In the genomic region with DNA sequence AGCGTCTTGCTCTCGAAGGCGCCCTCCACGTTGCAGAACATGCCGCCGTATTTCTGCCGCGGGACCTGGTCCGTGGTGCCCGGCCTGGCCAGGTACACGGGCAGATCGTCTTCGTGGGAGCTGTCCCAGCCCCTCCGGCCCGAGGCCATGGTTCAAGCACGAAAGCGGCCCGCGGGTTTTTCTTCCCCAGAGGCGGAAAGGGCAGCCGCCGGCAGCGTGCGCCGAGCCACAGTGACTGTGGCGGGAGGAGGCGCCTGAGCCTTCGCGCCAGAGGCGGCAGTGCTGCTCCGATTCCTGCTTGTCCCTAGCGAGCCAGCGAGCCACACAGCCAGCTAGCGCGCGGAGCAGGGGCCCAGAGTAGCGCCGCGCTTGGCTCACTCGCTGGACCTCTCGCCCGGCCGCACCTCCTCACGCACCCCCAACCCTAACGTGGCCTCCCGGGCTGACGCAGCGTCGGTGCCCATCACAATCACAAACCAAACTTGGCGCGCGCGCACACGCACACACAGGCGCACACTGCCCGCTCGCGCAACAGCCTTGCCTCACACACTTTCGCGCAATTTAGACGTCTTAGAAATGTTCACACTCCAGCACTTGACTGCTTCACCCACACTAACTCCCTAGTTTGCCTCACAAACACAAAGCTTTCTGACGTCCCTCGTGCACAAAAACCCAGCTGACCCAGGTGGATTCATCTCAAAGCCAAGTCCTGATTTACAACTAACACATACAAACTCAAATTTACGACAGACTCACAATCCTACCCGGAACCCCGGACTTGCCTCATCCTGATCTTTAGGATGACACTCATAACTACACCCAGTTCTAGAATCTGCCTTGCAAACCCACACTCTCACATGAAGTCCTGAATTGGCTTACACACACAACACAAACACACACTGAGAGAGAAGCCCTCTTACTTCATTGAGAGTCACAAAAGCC, we compare ENCODE assay signal across 8 cellular contexts. TPM values are rescaled to one million over a fixed set of nuclear protein-coding genes. Genes with fewer than 3 reads are reported as not detected.
DNase-seq lines count a peak whose midpoint lies in the region; ATAC-seq, FAIRE-seq and TF ChIP-seq lines count a peak whose summit lies in the region.

A gene (minus strand): TSS at position 359 of the 942 bp plus-strand sequence. CDS start 210 bp downstream, at position 149.

- peaks cover 9% of the 10 kb centered on the region; the same call in 1 of the 2 replicates for H3K79me2 ChIP-seq in H9 (ENCODE audit: insufficient read depth, low read length)
- peaks cover 3 to 42% of the 10 kb centered on the region in 2 experiments; a peak in 3 of 4 replicates for H3K79me2 ChIP-seq in H1 (ENCODE audit: control insufficient read depth in 1 of 2, insufficient read depth in 2 of 2, low read length in 2 of 2)

- POLR2A ChIA-PET in H1 (lab: Charles Lee; ENCODE audit: partially characterized antibody): interaction anchor here (1.0 to 2.2 kb wide), 8 partner anchors 19 to 69 kb away, joined by 3 to 6 read pairs (median 4); no protein-coding TSS in a partner anchor
- POLR2A ChIA-PET in GM10248 (lab: Yijun Ruan, JAX): no interaction called here

- no peak within 1 kb of the TSS for H4K5ac ChIP-seq in H9 (ENCODE audit: insufficient read length, low read depth, low read length)
- H4K5ac ChIP-seq in H1 (ENCODE audit: insufficient read length, low read depth, low read length): peak within 1 kb of the TSS; percentile 70

- peak in 1 of 2 experiments; percentile 73; a peak in 2 of 3 replicates for TF ChIP-seq POLR2A in H1 (IDR thresholded peaks at IDR 0.05; ENCODE audit: control extremely low read depth in 1 of 2, low read depth in 2 of 2, low read length in 2 of 2)
- no peak for TF ChIP-seq POLR2A in right lobe of liver (IDR thresholded peaks at IDR 0.05)

- TF ChIP-seq EP300 in H1 (IDR thresholded peaks at IDR 0.05; ENCODE audit: borderline replicate concordance in 1 of 2, low read depth in 2 of 2, low read length in 2 of 2): no peak

- H3K27me3 Mint-ChIP-seq in H9 (ENCODE audit: low read depth): peaks cover 24% of the 10 kb centered on the region
- peaks cover 27% of the 10 kb centered on the region for H3K27me3 Mint-ChIP-seq in stimulated activated memory B cell treated with anti-CD40 and anti-IgM and Interleukin-4, amounts not matched to agents 10 μg/mL and 1 μg/mL and 100 μg/mL, for 72 hours

- H2BK12ac ChIP-seq in H9 (ENCODE audit: insufficient read length, low read depth, low read length) (no peak within 1 kb of the TSS), H1 (ENCODE audit: low read depth, low read length) (peak within 1 kb of the TSS; percentile 80)

- peak within 1 kb of the TSS; percentile 87 to 97 for H3K4me3 Mint-ChIP-seq in H9
- no peak within 1 kb of the TSS for H3K4me3 Mint-ChIP-seq in stimulated activated memory B cell treated with anti-CD40 and anti-IgM and Interleukin-4, amounts not matched to agents 10 μg/mL and 1 μg/mL and 100 μg/mL, for 72 hours

- peak within 1 kb of the TSS; percentile 79 for H3K23ac ChIP-seq in H9 (ENCODE audit: insufficient read length, low read depth, low read length)
- no peak within 1 kb of the TSS for H3K23ac ChIP-seq in H1 (ENCODE audit: insufficient read length)

- peaks cover 2 to 16% (median 4%) of the 10 kb centered on the region in 3 experiments; a peak in 6 of 7 replicates for H3K36me3 Mint-ChIP-seq in H9 (ENCODE audit: insufficient read depth in 1 of 3, low read depth in 3 of 3)
- H3K36me3 Mint-ChIP-seq in stimulated activated memory B cell treated with anti-CD40 and anti-IgM and Interleukin-4, amounts not matched to agents 10 μg/mL and 1 μg/mL and 100 μg/mL, for 72 hours: no peaks in the 10 kb centered on the region

- H3K4me2 ChIP-seq in H9 (ENCODE audit: insufficient read depth, insufficient read length, low read length) (peak within 1 kb of the TSS; percentile 72), H1 (ENCODE audit: insufficient read depth in 1 of 2, low read depth in 2 of 2, low read length in 2 of 2) (peak within 1 kb of the TSS; percentile 86 to 99)

- TF ChIP-seq CTCF in BE2C (IDR thresholded peaks at IDR 0.05; ENCODE audit: low read depth, low read length) (peak; percentile 38; the same call in 1 of the 2 replicates), H9 (conservative IDR thresholded peaks at IDR 0.05) (peak; percentile 55; the same call in 2 of the 3 replicates), H1 (IDR thresholded peaks at IDR 0.05; ENCODE audit: control extremely low read depth in 1 of 3, insufficient read depth in 1 of 3, low read depth in 1 of 3, low read length in 3 of 3) (peak; percentile 28 to 66 (median 48); a peak in 3 of 4 replicates), right lobe of liver (IDR thresholded peaks at IDR 0.05) (peak in 3 of 4 donors; percentile 18 to 29 (median 27)), GM10248 (IDR thresholded peaks at IDR 0.05; ENCODE audit: control extremely low read depth, extremely low read depth, low read depth, missing control alignments) (no peak)

- no peak within 1 kb of the TSS for H3T11ph ChIP-seq in H9 (ENCODE audit: low read length)

- H3K9me3 ChIP-seq in BE2C: no peaks in the 10 kb centered on the region
- no peaks in the 10 kb centered on the region for H3K9me3 ChIP-seq in H9 (ENCODE audit: control insufficient read depth, low read depth, low read length)
- H3K9me3 ChIP-seq in H1 (ENCODE audit: insufficient read depth in 2 of 2, low read depth in 1 of 2, low read length in 1 of 2): no peaks in the 10 kb centered on the region
- no peaks in the 10 kb centered on the region for H3K9me3 ChIP-seq in right lobe of liver

- no peak within 1 kb of the TSS for H2BK5ac ChIP-seq in H9 (ENCODE audit: insufficient read length, low read length)
- peak within 1 kb of the TSS; percentile 74; the same call in 1 of the 2 replicates for H2BK5ac ChIP-seq in H1 (ENCODE audit: low read depth, low read length)

- H4K8ac ChIP-seq in H9 (replicated peaks; ENCODE audit: insufficient read length, low read depth, low read length): peak within 1 kb of the TSS; percentile 37
- peak within 1 kb of the TSS; percentile 69 for H4K8ac ChIP-seq in H1 (ENCODE audit: extremely low read depth, insufficient read depth, low read length)

- H3K4me3 ChIP-seq in BE2C (ENCODE audit: low read depth, low read length): peak within 1 kb of the TSS; percentile 78
- H3K4me3 ChIP-seq in H1 (ENCODE audit: extremely low read depth in 1 of 4, insufficient read depth in 2 of 4, low read depth in 3 of 4, low read length in 4 of 4): peak within 1 kb of the TSS; percentile 70 to 96 (median 90)
- peak within 1 kb of the TSS; percentile 38 to 47 (median 39) for H3K4me3 ChIP-seq in right lobe of liver

- no peak within 1 kb of the TSS for H4K91ac ChIP-seq in H9 (ENCODE audit: insufficient read length, low read depth, low read length)
- H4K91ac ChIP-seq in H1 (replicated peaks; ENCODE audit: insufficient read length, low read length): peak within 1 kb of the TSS; percentile 97

- H2BK15ac ChIP-seq in H9 (ENCODE audit: low read depth, low read length) (no peak within 1 kb of the TSS; the same call in 1 of the 2 replicates), H1 (ENCODE audit: low read length) (peak within 1 kb of the TSS; percentile 93)

- H3K4ac ChIP-seq in H9 (ENCODE audit: low read depth, low read length): no peak within 1 kb of the TSS
- H3K4ac ChIP-seq in H1 (replicated peaks; ENCODE audit: insufficient read length, low read depth, low read length): peak within 1 kb of the TSS; percentile 55

- TF ChIP-seq RAD21 in H1 (IDR thresholded peaks at IDR 0.05 in 1 of 2, conservative IDR thresholded peaks at IDR 0.05 in 1 of 2; ENCODE audit: low read depth in 2 of 2, low read length in 2 of 2): peak; percentile 40 to 48

- H3K27me3 ChIP-seq in BE2C (no peaks in the 10 kb centered on the region), H9 (ENCODE audit: insufficient read depth, low read length) (peaks cover 7% of the 10 kb centered on the region; the same call in 1 of the 2 replicates), H1 (replicated peaks in 1 of 4; ENCODE audit: control insufficient read depth in 3 of 4, extremely low read depth in 1 of 4, insufficient read depth in 3 of 4, low read length in 3 of 4) (peaks cover 2 to 13% (median 12%) of the 10 kb centered on the region in 4 experiments; a peak in 5 of 7 replicates), right lobe of liver (peaks cover 0 to 8% of the 10 kb centered on the region in 2 donors)

- H3K18ac ChIP-seq in H9 (ENCODE audit: insufficient read length, low read depth, low read length) (peak within 1 kb of the TSS; percentile 81), H1 (ENCODE audit: extremely low read depth, low read length) (peak within 1 kb of the TSS; percentile 94)

- WGBS in H9 (ENCODE audit: extremely low coverage, insufficient read length, low lambda C conversion rate): no CpG with 5 or more reads among the region's 66 CpGs
- WGBS in H1 (ENCODE audit: extremely low coverage in 1 of 2, insufficient coverage in 1 of 2, insufficient read length in 1 of 2, insufficient replicate concordance in 2 of 2, low coverage in 1 of 2, low lambda C conversion rate in 2 of 2, missing lambda C conversion rate in 1 of 2), 2 experiments: 8% methylated on average over 53 of the region's 66 CpGs; no CpG with 5 or more reads in 1 of the 2 experiments
- WGBS in right lobe of liver (ENCODE audit: insufficient coverage, low coverage, low lambda C conversion rate, missing lambda C conversion rate): 25% methylated on average over 5 of the region's 66 CpGs

- peak; percentile 28 for FAIRE-seq in H1 (lab: Jason Lieb, UNC)

- H3K36me3 ChIP-seq in BE2C (no peaks in the 10 kb centered on the region), H1 (ENCODE audit: control insufficient read depth in 2 of 4, insufficient read depth in 4 of 4, low read length in 3 of 4) (no peaks in the 10 kb centered on the region), right lobe of liver (no peaks in the 10 kb centered on the region)

- H3K56ac ChIP-seq in H9 (ENCODE audit: insufficient read length, low read depth, low read length) (no peak within 1 kb of the TSS), H1 (replicated peaks; ENCODE audit: insufficient read length, low read depth, low read length) (peak within 1 kb of the TSS; percentile 94)

- intact Hi-C loops in right lobe of liver (cut with DNase I): no loop called here

- peak within 1 kb of the TSS; percentile 73 for H3K9ac ChIP-seq in H9 (ENCODE audit: extremely low read depth, insufficient read length, low read length)
- peak within 1 kb of the TSS; percentile 63 to 82 (median 74) for H3K9ac ChIP-seq in H1 (replicated peaks in 1 of 4; ENCODE audit: extremely low read depth in 1 of 4, low read depth in 3 of 4, low read length in 3 of 4)

- H2AFZ ChIP-seq in H9 (ENCODE audit: low read length) (peak within 1 kb of the TSS; percentile 92), H1 (ENCODE audit: low read length) (peak within 1 kb of the TSS; percentile 96)

- ATAC-seq in right lobe of liver: peak; percentile 83 to 95 (median 94)
- ATAC-seq in stimulated activated memory B cell treated with anti-CD40 and anti-IgM and Interleukin-4, amounts not matched to agents 10 μg/mL and 1 μg/mL and 100 μg/mL, for 72 hours: no peak

- no peak within 1 kb of the TSS for H2BK20ac ChIP-seq in H9 (ENCODE audit: low read depth, low read length, poor library complexity, severe bottlenecking)
- H2BK20ac ChIP-seq in H1 (ENCODE audit: low read length): peak within 1 kb of the TSS; percentile 88

- no peak within 1 kb of the TSS for H2AK5ac ChIP-seq in H9 (ENCODE audit: insufficient read length, low read length)
- no peak within 1 kb of the TSS for H2AK5ac ChIP-seq in H1 (ENCODE audit: low read depth, low read length)

- H3K14ac ChIP-seq in H9 (ENCODE audit: insufficient read depth, low read length) (peak within 1 kb of the TSS; percentile 68), H1 (ENCODE audit: insufficient read length) (no peak within 1 kb of the TSS)

- peaks cover 22 to 32% of the 10 kb centered on the region in 2 experiments for H3K4me1 Mint-ChIP-seq in H9
- H3K4me1 Mint-ChIP-seq in stimulated activated memory B cell treated with anti-CD40 and anti-IgM and Interleukin-4, amounts not matched to agents 10 μg/mL and 1 μg/mL and 100 μg/mL, for 72 hours: no peaks in the 10 kb centered on the region

- CTCF ChIA-PET in H1 (lab: Charles Lee; ENCODE audit: partially characterized antibody) (interaction anchor here (0.7 to 5.1 kb wide), 14 partner anchors 10 to 66 kb away, joined by 3 to 33 read pairs (median 5); no protein-coding TSS in a partner anchor), GM10248 (lab: Yijun Ruan, JAX) (no interaction called here)

- H3K23me2 ChIP-seq in H9 (ENCODE audit: insufficient read length, low read depth, low read length, poor library complexity, severe bottlenecking) (peaks cover 16% of the 10 kb centered on the region), H1 (ENCODE audit: low read depth, low read length) (peaks cover 16% of the 10 kb centered on the region)

- H3K27ac ChIP-seq in H9 (ENCODE audit: insufficient read length, low read depth, low read length): no peak within 1 kb of the TSS
- peak within 1 kb of the TSS; percentile 68; the same call in 1 of the 2 replicates for H3K27ac ChIP-seq in H1 (ENCODE audit: low read depth, low read length)
- peak within 1 kb of the TSS in 1 of 3 donors; percentile 34 for H3K27ac ChIP-seq in right lobe of liver

- H3K79me1 ChIP-seq in H9 (ENCODE audit: insufficient read depth, low read depth, low read length, poor library complexity, severe bottlenecking) (no peaks in the 10 kb centered on the region), H1 (ENCODE audit: low read depth, low read length) (no peaks in the 10 kb centered on the region)

- no peak within 1 kb of the TSS for H2BK120ac ChIP-seq in H9 (ENCODE audit: low read depth, low read length, poor library complexity, severe bottlenecking)
- H2BK120ac ChIP-seq in H1 (replicated peaks; ENCODE audit: low read depth, low read length): peak within 1 kb of the TSS; percentile 68

- H4K20me1 ChIP-seq in H9 (ENCODE audit: control insufficient read depth, insufficient read depth, insufficient read length) (peaks cover 2% of the 10 kb centered on the region), H1 (replicated peaks in 1 of 2; ENCODE audit: control insufficient read depth in 1 of 2, insufficient read depth in 2 of 2, low read length in 2 of 2) (no peaks in the 10 kb centered on the region)

- peaks cover 0 to 4% of the 10 kb centered on the region in 2 experiments; a peak in 1 of 5 replicates for H3K9me3 Mint-ChIP-seq in H9
- peaks cover 9% of the 10 kb centered on the region for H3K9me3 Mint-ChIP-seq in stimulated activated memory B cell treated with anti-CD40 and anti-IgM and Interleukin-4, amounts not matched to agents 10 μg/mL and 1 μg/mL and 100 μg/mL, for 72 hours

- DNase-seq in BE2C: peak; percentile 88
- peak; percentile 80 for DNase-seq in H9
- DNase-seq in RPMI7951 (ENCODE audit: low read depth): peak; percentile 89
- DNase-seq in H1 (ENCODE audit: low read depth in 1 of 2, low spot score in 2 of 2): peak; percentile 44 to 84
- DNase-seq in right lobe of liver: peak; percentile 58 to 66 (median 64)
- peak; percentile 61 for DNase-seq in stromal cell of bone marrow (ENCODE audit: low read depth)
- DNase-seq in GM10248 (ENCODE audit: extremely low spot score): no peak

- H3K4me1 ChIP-seq in BE2C (no peaks in the 10 kb centered on the region; the same call in none of the 2 replicates), H9 (ENCODE audit: insufficient read depth, low read length) (no peaks in the 10 kb centered on the region; the same call in 1 of the 2 replicates), H1 (replicated peaks in 1 of 4; ENCODE audit: control insufficient read depth in 3 of 4, insufficient read depth in 4 of 4, low read length in 3 of 4) (peaks cover 3 to 11% (median 5%) of the 10 kb centered on the region in 4 experiments; a peak in 5 of 7 replicates), right lobe of liver (peaks cover 0 to 6% (median 0%) of the 10 kb centered on the region in 4 donors)

- peak within 1 kb of the TSS; percentile 42 to 91 (median 46); a peak in 3 of 7 replicates for H3K27ac Mint-ChIP-seq in H9
- H3K27ac Mint-ChIP-seq in stimulated activated memory B cell treated with anti-CD40 and anti-IgM and Interleukin-4, amounts not matched to agents 10 μg/mL and 1 μg/mL and 100 μg/mL, for 72 hours: no peak within 1 kb of the TSS

RNA-seq across cellular contexts. Expression of the gene that starts here (rescaled TPM):
- polyA plus RNA-seq in BE2C (2012; ENCODE audit: insufficient read depth, insufficient read length, low read depth): 306 TPM
- total RNA-seq in H9 (2021): 510 and 515 TPM in 2 replicates
- 191 and 198 TPM in 2 replicates for total RNA-seq in RPMI7951 (2014; rRNA removed; shearing (Covaris generic))
- total RNA-seq in H1 (2021; fragmentation: NEBNext Ultra II Directional; extraction: Animal tissue kit (Norgen Biotek cat#: 25700)): 385 and 387 TPM in 2 replicates
- 268 and 379 TPM in 2 replicates for polyA plus RNA-seq in H1 (2011; rRNA removed)
- 317 TPM for polyA plus RNA-seq in H1 (2011; cell fraction: cytosol; rRNA removed)
- polyA plus RNA-seq in H1 (2011; cell fraction: nucleus; rRNA removed): 677 TPM
- polyA plus RNA-seq in H1 (2012, experiment 1 of 2): 326 to 382 TPM (median 347 TPM) in 4 replicates
- 81.6 TPM for polyA plus RNA-seq in H1 (2012, experiment 2 of 2)
- polyA plus RNA-seq in H1 (2013, experiment 1 of 2): 177 TPM
- polyA plus RNA-seq in H1 (2013, experiment 2 of 2): 173 TPM
- 603 and 732 TPM in 2 replicates for polyA minus RNA-seq in H1 (2011; rRNA and poly(A)+ RNA removed)
- 438 TPM for polyA minus RNA-seq in H1 (2011; cell fraction: cytosol; rRNA and poly(A)+ RNA removed)
- 284 TPM for polyA minus RNA-seq in H1 (2011; cell fraction: nucleus; rRNA and poly(A)+ RNA removed)
- 1 to 10 TPM; 1.4 to 3.8 (median 2.3) TPM for total RNA-seq in right lobe of liver

Comparison
In these comparisons a context has a peak if more than half of its experiments do, and no peak if none do; other contexts are left out.
1. RNA of the gene that starts here (total RNA-seq): 510 to 515 TPM in H9, 385 to 387 TPM in H1 and 191 to 198 TPM in RPMI7951; 1.4 to 3.8 TPM in right lobe of liver; every median in the first group is over 10 times any median in the second.
2. H3K4me3 ChIP-seq: peak in every context shown above with its lines; median percentile 90 in H1; 78 in BE2C; 39 in right lobe of liver.